9 cellular contexts compared by ENCODE assay signal in genomic region chr14:99273025-99273723, GRCh38. TPM values are rescaled to one million over a fixed set of nuclear protein-coding genes. Genes with fewer than 3 reads are reported as not detected.
DNase-seq lines count a peak whose midpoint lies in the region; ATAC-seq, FAIRE-seq and TF ChIP-seq lines count a peak whose summit lies in the region.
"Had no signal": no experiment of that assay in that cellular context is flagged by ENCODE, and none has a peak within 500 bp of the region (broad histone marks: within the 10 kb centered on the region; RNA-seq: fewer than 3 reads in every experiment).

No MANE protein-coding gene starts in this region.

- TF ChIP-seq CTCF in bronchial epithelial cell (IDR thresholded peaks at IDR 0.05; ENCODE audit: insufficient read depth, low read length, severe bottlenecking) (no peak), neural crest cell (conservative IDR thresholded peaks at IDR 0.05) (no peak)

- H3K4me1 Mint-ChIP-seq in neural crest cell = peaks cover 43% of the 10 kb centered on the region

- no peak for ATAC-seq in GM21447 (IDR thresholded peaks at IDR 0.05; ENCODE audit: unreplicated experiment)
- ATAC-seq in HG02970 (IDR thresholded peaks at IDR 0.05; ENCODE audit: low FRiP score, unreplicated experiment) = no peak
- ATAC-seq in GM21717 (IDR thresholded peaks at IDR 0.05; ENCODE audit: unreplicated experiment) = no peak

- peak; percentile 17 for FAIRE-seq in GM12892 (lab: Jason Lieb, UNC)
- no peak for FAIRE-seq in bronchial epithelial cell (lab: Jason Lieb, UNC)
- FAIRE-seq: endometrium had no signal

- H3K36me3 ChIP-seq in bronchial epithelial cell (ENCODE audit: control insufficient read depth, insufficient read depth, low read length) = no peaks in the 10 kb centered on the region

- no peaks in the 10 kb centered on the region for H3K36me3 Mint-ChIP-seq in neural crest cell (ENCODE audit: low read depth)

- no peaks in the 10 kb centered on the region for H3K27me3 ChIP-seq in bronchial epithelial cell (ENCODE audit: control insufficient read depth, insufficient read depth, low read length)

- peak overlapping the region; percentile 86 for H3K4me3 Mint-ChIP-seq in neural crest cell

- H3K27me3 Mint-ChIP-seq in neural crest cell (ENCODE audit: low read depth) = peaks cover 88% of the 10 kb centered on the region

- H3K27ac Mint-ChIP-seq in neural crest cell (ENCODE audit: unreplicated experiment) = no peak overlapping the region

- H3K4me3 ChIP-seq in bronchial epithelial cell (ENCODE audit: low read depth, low read length) = peak overlapping the region; percentile 72

- no peak for TF ChIP-seq POLR2A in GM12892 (IDR thresholded peaks at IDR 0.05; ENCODE audit: low read depth, low read length)

- no peaks in the 10 kb centered on the region for H3K9me3 Mint-ChIP-seq in neural crest cell

- no peak for DNase-seq in GM12892 (ENCODE audit: insufficient read length)
- DNase-seq in NCI-H748 treated with DMSO at 0.1 percent for 48 hours (lab: John Stamatoyannopoulos, UW) = peak; percentile 61
- DNase-seq in bronchial epithelial cell (ENCODE audit: low read depth) = peak; percentile 35
- peak; percentile 36 for DNase-seq in neural crest cell (ENCODE audit: low read depth, low spot score)
- no peak for DNase-seq in COLO829 (ENCODE audit: low spot score)

RNA-seq across cellular contexts. Expression of gene BCL11B, which starts 1.2 kb away (rescaled TPM):
- polyA plus RNA-seq in GM12892 (2012; ENCODE audit: missing spikeins) = 0.11 TPM
- total RNA-seq in bronchial epithelial cell (2.9 and 5.3 TPM in 2 replicates), neural crest cell (0.28 and 0.32 TPM in 2 replicates)

Comparison
In these comparisons a context has a peak if more than half of its experiments do, and no peak if none do; other contexts are left out.
1. DNase-seq: peak in NCI-H748 treated with DMSO at 0.1 percent for 48 hours (single experiment), bronchial epithelial cell (single experiment) and neural crest cell (single experiment); none in GM12892 (single experiment) and COLO829 (single experiment).